In the genomic region with DNA sequence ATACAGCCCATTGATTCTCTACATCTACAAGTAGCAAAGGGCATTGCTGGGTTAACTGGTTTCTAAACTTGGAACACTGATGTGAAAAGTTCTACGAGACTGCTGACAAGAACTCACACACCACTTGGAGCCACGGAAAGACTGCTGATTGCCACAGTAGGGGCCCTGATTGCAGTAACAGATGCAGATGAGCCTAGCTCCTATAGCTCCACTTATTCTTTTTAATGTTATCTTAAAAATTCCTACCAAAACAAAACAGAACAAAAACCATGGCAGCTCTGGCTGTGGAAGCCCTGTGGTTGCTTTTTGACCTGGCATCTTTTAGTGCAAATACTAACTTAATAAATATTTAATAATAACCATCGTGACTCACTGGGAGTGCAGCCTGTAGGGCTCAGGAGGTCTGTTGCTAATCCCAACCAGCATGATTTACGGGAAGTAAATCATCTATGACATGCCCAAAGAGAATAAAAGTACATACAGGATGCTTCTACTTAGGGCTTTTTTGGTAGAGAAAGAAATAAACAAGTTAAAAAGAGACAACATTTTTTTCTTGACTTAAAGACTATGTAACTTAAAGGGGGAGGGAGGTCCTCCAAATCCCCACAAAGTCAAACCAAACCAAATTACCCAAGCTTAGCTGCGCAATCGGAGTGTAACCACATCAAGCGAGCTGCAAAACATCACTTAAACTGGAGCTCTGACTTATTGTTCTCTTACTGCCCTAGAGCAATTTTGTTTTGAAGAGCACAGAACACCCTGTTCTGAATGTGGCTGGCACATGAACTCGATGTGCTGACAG, we compare ENCODE assay signal across 8 cellular contexts.
DNase-seq lines count a peak whose midpoint lies in the region; ATAC-seq, FAIRE-seq and TF ChIP-seq lines count a peak whose summit lies in the region.

No MANE protein-coding gene starts in this region.

- ATAC-seq in SK-N-SH treated with all-trans-retinoic acid at 6 μM for 48 hours (peak; percentile 79), GM12878 (no peak)

- H3K4me3 ChIP-seq in HEK293 (ENCODE audit: low read depth, low read length) (no peak overlapping the region), GM12878 (no peak overlapping the region), skin epidermis (peak overlapping the region in 2 of 7 experiments; percentile 0 to 2)

- no peak for TF ChIP-seq EP300 in GM12878 (IDR thresholded peaks at IDR 0.05; ENCODE audit: borderline replicate concordance in 1 of 2, control insufficient read depth in 1 of 2, low read depth in 2 of 2, low read length in 2 of 2)

- DNase-seq in GM12878 (ENCODE audit: low read depth, low spot score) (no peak), iPS-NIHi11 (ENCODE audit: low spot score) (peak; percentile 38), erythroblast (lab: John Stamatoyannopoulos, UW) (no peak), NCI-H524 treated with DMSO at 0.1 percent for 48 hours (lab: John Stamatoyannopoulos, UW) (no peak), GM19238 (ENCODE audit: insufficient read length, low spot score) (no peak)

- H3K4me2 ChIP-seq in GM12878 (ENCODE audit: control insufficient read depth, insufficient read depth), result peak overlapping the region; percentile 63

- RAD21 ChIA-PET in GM12878 (lab: Charles Lee; ENCODE audit: unreplicated experiment), result interaction anchor here (0.7 to 1.9 kb wide), 2 partner anchors 16 to 135 kb away, joined by 3 to 5 read pairs (median 4); no protein-coding TSS in a partner anchor

- TF ChIP-seq RAD21 in GM12878 (IDR thresholded peaks at IDR 0.05; ENCODE audit: insufficient read depth, low read depth, low read length), result no peak

- no peak overlapping the region for H3K9ac ChIP-seq in GM12878 (ENCODE audit: control insufficient read depth, insufficient read depth, low read length)

- in situ Hi-C loops in GM12878 (cut with MboI), result no loop called here

- TF ChIP-seq POLR2A in GM12878 (IDR thresholded peaks at IDR 0.05; ENCODE audit: low read depth, low read length) (no peak), erythroblast (IDR thresholded peaks at IDR 0.05; ENCODE audit: low read length) (no peak)

- TF ChIP-seq CTCF in HEK293 (tag by site-specific recombination; IDR thresholded peaks at IDR 0.05), result no peak
- TF ChIP-seq CTCF in GM12878 (IDR thresholded peaks at IDR 0.05 in 2 of 3, conservative IDR thresholded peaks at IDR 0.05 in 1 of 3; ENCODE audit: control insufficient read depth in 2 of 3, extremely low read depth in 1 of 3, insufficient read depth in 1 of 3, low read depth in 3 of 3, low read length in 3 of 3), result no peak

- H2AFZ ChIP-seq in GM12878 (ENCODE audit: control insufficient read depth, low read depth, low read length), result peak overlapping the region; percentile 23

- H3K27ac ChIP-seq in HEK293 (ENCODE audit: extremely low read depth, low read depth, low read length) (no peak overlapping the region), GM12878 (ENCODE audit: control insufficient read depth, insufficient read depth) (peak overlapping the region; percentile 34; the same call in 1 of the 2 replicates), skin epidermis (peak overlapping the region; percentile 62 to 98 (median 84))

- no TSS peak for BruUV-seq in GM12878 (replicated peaks; lab: Mats Ljungman, UMichigan)

- H3K4me1 ChIP-seq in HEK293 (ENCODE audit: control insufficient read depth, insufficient read depth, low read length) (peaks cover 35% of the 10 kb centered on the region), GM12878 (ENCODE audit: control insufficient read depth, insufficient read depth, low read length) (peaks cover 23% of the 10 kb centered on the region)

- intact Hi-C loops in GM12878 (cut with micrococcal nuclease; ENCODE audit: unreplicated experiment), result no loop called here

- no peaks in the 10 kb centered on the region for H4K20me1 ChIP-seq in GM12878 (ENCODE audit: control insufficient read depth, insufficient read depth)

- H3K9me3 ChIP-seq in HEK293 (ENCODE audit: control insufficient read depth, insufficient read depth, low read depth, low read length), result no peaks in the 10 kb centered on the region
- H3K9me3 ChIP-seq in GM12878 (replicated peaks; ENCODE audit: control insufficient read depth, insufficient read depth, low read length), result no peaks in the 10 kb centered on the region

- no peaks in the 10 kb centered on the region; a peak in 1 of 3 replicates for H3K36me3 ChIP-seq in HEK293 (ENCODE audit: control insufficient read depth in 2 of 2, insufficient read depth in 1 of 2, low read length in 2 of 2)
- H3K36me3 ChIP-seq in GM12878 (ENCODE audit: control insufficient read depth in 2 of 2, insufficient read depth in 2 of 2, low read length in 1 of 2), result no peaks in the 10 kb centered on the region; a peak in 1 of 4 replicates

- WGBS in GM12878 (ENCODE audit: insufficient coverage, insufficient replicate concordance, low lambda C conversion rate, missing lambda C conversion rate), result 35% methylated on average over 8 of the region's 8 CpGs

- CTCF ChIA-PET in HEK293 (lab: Yijun Ruan, JAX) (interaction anchor here (0.7 to 6.4 kb wide), 7 partner anchors 9 to 135 kb away, joined by 3 to 36 read pairs (median 6); a partner anchor contains a TSS), GM12878 (lab: Yijun Ruan, JAX) (interaction anchor here (1.3 to 4.5 kb wide), 7 partner anchors 10 to 135 kb away, joined by 3 to 26 read pairs (median 5); a partner anchor contains a TSS)

- SMC1A ChIA-PET in GM12878 (lab: Charles Lee; ENCODE audit: uncharacterized antibody, unreplicated experiment), result interaction anchor here (0.6 to 3.4 kb wide), 15 partner anchors 13 to 135 kb away, joined by 3 to 17 read pairs (median 3); a partner anchor contains a TSS

- FAIRE-seq in GM12878 (lab: Jason Lieb, UNC), result no peak

- POLR2A ChIA-PET in HEK293 (lab: Yijun Ruan, JAX) (interaction anchor here (1.2 to 1.9 kb wide), 2 partner anchors 11 to 426 kb away, joined by 4 to 6 read pairs; a partner anchor contains a TSS), GM12878 (lab: Charles Lee) (interaction anchor here (0.6 to 1.7 kb wide), 4 partner anchors 9 to 130 kb away, joined by 3 to 5 read pairs (median 4); no protein-coding TSS in a partner anchor)

- H3K27me3 ChIP-seq in GM12878 (replicated peaks in 1 of 2; ENCODE audit: control insufficient read depth in 2 of 2, insufficient read depth in 2 of 2, low read length in 1 of 2), result no peaks in the 10 kb centered on the region

- H3K79me2 ChIP-seq in GM12878 (ENCODE audit: control insufficient read depth, insufficient read depth, low read length), result no peaks in the 10 kb centered on the region

TF ChIP-seq in HEK293, 187 proteins besides CTCF, POLR2A, EP300 and RAD21 (continues in another document):
- TF ChIP-seq ZNF174 (tag by site-specific recombination; IDR thresholded peaks at IDR 0.05), result no peak
- no peak for TF ChIP-seq KLF9 (tag by site-specific recombination; IDR thresholded peaks at IDR 0.05; ENCODE audit: low read depth)
- no peak for TF ChIP-seq ZNF416 (tag by site-specific recombination; IDR thresholded peaks at IDR 0.05)
- TF ChIP-seq BCL11A (tag by site-specific recombination; IDR thresholded peaks at IDR 0.05; ENCODE audit: low read depth), result 0 out of 2 replicates have a peak, but pooled peaks have one; percentile 18
- TF ChIP-seq, protein P1, sequence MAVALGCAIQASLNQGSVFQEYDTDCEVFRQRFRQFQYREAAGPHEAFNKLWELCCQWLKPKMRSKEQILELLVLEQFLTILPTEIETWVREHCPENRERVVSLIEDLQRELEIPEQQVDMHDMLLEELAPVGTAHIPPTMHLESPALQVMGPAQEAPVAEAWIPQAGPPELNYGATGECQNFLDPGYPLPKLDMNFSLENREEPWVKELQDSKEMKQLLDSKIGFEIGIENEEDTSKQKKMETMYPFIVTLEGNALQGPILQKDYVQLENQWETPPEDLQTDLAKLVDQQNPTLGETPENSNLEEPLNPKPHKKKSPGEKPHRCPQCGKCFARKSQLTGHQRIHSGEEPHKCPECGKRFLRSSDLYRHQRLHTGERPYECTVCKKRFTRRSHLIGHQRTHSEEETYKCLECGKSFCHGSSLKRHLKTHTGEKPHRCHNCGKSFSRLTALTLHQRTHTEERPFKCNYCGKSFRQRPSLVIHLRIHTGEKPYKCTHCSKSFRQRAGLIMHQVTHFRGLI (tag by site-specific recombination; IDR thresholded peaks at IDR 0.05), result no peak

TF ChIP-seq in SK-N-SH treated with all-trans-retinoic acid at 6 μM for 48 hours, 23 proteins besides CTCF, POLR2A, EP300 and RAD21:
- TF ChIP-seq ISL1 (CRISPR knock-in tag; IDR thresholded peaks at IDR 0.05), result no peak
- TF ChIP-seq ZNF8 (CRISPR knock-in tag; IDR thresholded peaks at IDR 0.05), result no peak
- TF ChIP-seq TOX (CRISPR knock-in tag; IDR thresholded peaks at IDR 0.05; ENCODE audit: borderline replicate concordance), result 0 out of 2 replicates have a peak, but pooled peaks have one; percentile 30

TF ChIP-seq in GM12878, 131 proteins besides CTCF, POLR2A, EP300 and RAD21:
- TF ChIP-seq, protein P2, sequence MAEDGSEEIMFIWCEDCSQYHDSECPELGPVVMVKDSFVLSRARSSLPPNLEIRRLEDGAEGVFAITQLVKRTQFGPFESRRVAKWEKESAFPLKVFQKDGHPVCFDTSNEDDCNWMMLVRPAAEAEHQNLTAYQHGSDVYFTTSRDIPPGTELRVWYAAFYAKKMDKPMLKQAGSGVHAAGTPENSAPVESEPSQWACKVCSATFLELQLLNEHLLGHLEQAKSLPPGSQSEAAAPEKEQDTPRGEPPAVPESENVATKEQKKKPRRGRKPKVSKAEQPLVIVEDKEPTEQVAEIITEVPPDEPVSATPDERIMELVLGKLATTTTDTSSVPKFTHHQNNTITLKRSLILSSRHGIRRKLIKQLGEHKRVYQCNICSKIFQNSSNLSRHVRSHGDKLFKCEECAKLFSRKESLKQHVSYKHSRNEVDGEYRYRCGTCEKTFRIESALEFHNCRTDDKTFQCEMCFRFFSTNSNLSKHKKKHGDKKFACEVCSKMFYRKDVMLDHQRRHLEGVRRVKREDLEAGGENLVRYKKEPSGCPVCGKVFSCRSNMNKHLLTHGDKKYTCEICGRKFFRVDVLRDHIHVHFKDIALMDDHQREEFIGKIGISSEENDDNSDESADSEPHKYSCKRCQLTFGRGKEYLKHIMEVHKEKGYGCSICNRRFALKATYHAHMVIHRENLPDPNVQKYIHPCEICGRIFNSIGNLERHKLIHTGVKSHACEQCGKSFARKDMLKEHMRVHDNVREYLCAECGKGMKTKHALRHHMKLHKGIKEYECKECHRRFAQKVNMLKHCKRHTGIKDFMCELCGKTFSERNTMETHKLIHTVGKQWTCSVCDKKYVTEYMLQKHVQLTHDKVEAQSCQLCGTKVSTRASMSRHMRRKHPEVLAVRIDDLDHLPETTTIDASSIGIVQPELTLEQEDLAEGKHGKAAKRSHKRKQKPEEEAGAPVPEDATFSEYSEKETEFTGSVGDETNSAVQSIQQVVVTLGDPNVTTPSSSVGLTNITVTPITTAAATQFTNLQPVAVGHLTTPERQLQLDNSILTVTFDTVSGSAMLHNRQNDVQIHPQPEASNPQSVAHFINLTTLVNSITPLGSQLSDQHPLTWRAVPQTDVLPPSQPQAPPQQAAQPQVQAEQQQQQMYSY (CRISPR knock-in tag; IDR thresholded peaks at IDR 0.05), result no peak
- TF ChIP-seq RUNX3 (IDR thresholded peaks at IDR 0.05; ENCODE audit: low read length), result peak; percentile 66
